Comparison of ENCODE assay signal across 29 cellular contexts in the genomic region with DNA sequence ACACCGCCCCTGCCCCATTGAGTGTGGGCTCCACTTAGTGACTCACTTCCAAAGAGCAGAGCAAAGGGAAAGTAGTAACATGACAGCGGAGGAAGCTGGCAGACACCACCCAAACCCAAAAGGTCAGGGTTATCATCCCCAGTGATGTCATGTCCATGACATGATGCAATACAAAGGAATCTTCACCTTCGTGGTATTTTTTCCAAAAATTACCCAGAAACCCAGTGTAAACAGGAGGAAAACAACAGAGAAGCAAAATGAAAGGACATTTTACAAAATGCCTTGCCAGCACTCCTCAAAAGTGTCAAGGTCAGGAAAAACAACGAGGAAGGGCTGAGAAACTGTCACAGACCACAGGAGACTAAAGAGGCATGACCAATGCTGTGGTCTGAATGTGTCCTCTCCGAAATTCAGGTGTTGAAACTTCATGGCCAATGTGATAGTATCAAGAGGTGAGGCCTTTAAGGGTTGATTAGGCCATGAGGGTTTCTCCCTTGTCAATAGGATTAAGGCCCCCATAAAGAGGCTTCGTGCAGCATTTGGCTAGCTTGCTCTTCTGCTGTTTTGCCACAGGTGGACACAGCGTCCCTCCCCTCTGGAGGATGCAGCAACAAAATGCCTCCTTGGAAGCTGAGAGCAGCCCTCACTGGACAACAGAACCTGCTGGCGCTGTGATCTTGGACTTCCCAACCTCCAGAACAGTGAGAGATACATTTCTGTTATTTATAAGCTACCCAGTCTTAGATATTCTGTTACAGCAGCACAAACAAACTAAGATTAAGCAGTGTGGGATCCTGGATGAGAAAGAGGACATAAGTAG. TPM values are rescaled to one million over a fixed set of nuclear protein-coding genes. Genes with fewer than 3 reads are reported as not detected.
DNase-seq lines count a peak whose midpoint lies in the region; ATAC-seq, FAIRE-seq and TF ChIP-seq lines count a peak whose summit lies in the region.
"Had no signal": no experiment of that assay in that cellular context is flagged by ENCODE, and none has a peak within 500 bp of the region (broad histone marks: within the 10 kb centered on the region; RNA-seq: fewer than 3 reads in every experiment).

No MANE protein-coding gene starts in this region.

- no peak for TF ChIP-seq RAD21 in GM12878 (IDR thresholded peaks at IDR 0.05; ENCODE audit: insufficient read depth, low read depth, low read length)

- no peak for TF ChIP-seq EP300 in GM12878 (IDR thresholded peaks at IDR 0.05; ENCODE audit: borderline replicate concordance in 1 of 2, control insufficient read depth in 1 of 2, low read depth in 2 of 2, low read length in 2 of 2)

- H4K8ac ChIP-seq in mesendoderm (ENCODE audit: low read depth, low read length): no peak overlapping the region

- H3F3A ChIP-seq in PC-9 (ENCODE audit: insufficient read depth, low read depth): no peaks in the 10 kb centered on the region

- in situ Hi-C loops in GM12878 (cut with MboI): no loop called here
- in situ Hi-C loops in G401 (cut with HindIII; ENCODE audit: low sequenced_read_pairs): no loop called here

- H3K56ac ChIP-seq in mesendoderm (ENCODE audit: low read length): no peak overlapping the region

- H3K4me1 ChIP-seq in PC-9 (replicated peaks; ENCODE audit: insufficient read depth) (peaks cover 23% of the 10 kb centered on the region), GM12878 (ENCODE audit: control insufficient read depth, insufficient read depth, low read length) (no peaks in the 10 kb centered on the region), mesendoderm (ENCODE audit: control insufficient read depth, low read depth, low read length) (no peaks in the 10 kb centered on the region)
- H3K4me1 ChIP-seq: colonic mucosa, pancreas, right lobe of liver, SJSA1 had no signal

- H3K27me3 Mint-ChIP-seq in activated CD4-positive, alpha-beta T cell treated with anti-CD3 and anti-CD28 coated beads for 36 hours: peaks cover 13% of the 10 kb centered on the region

- H3K27me3 ChIP-seq in PC-9 (ENCODE audit: insufficient read depth, low read depth): peaks cover 30% of the 10 kb centered on the region
- peaks cover 0 to 2% of the 10 kb centered on the region in 2 experiments; a peak in 1 of 4 replicates for H3K27me3 ChIP-seq in GM12878 (replicated peaks in 1 of 2; ENCODE audit: control insufficient read depth in 2 of 2, insufficient read depth in 2 of 2, low read length in 1 of 2)
- no peaks in the 10 kb centered on the region for H3K27me3 ChIP-seq in mesendoderm (ENCODE audit: insufficient read depth, low read length, poor library complexity)
- H3K27me3 ChIP-seq: brain microvascular endothelial cell, colonic mucosa, right lobe of liver had no signal

- no peaks in the 10 kb centered on the region for H3K9me2 ChIP-seq in PC-9 (ENCODE audit: insufficient read depth)

- intact Hi-C loops in activated CD4-positive, alpha-beta T cell treated with anti-CD3 and anti-CD28 coated beads for 36 hours (cut with DNase I, micrococcal nuclease): no loop called here
- intact Hi-C loops in PC-9 (cut with micrococcal nuclease; ENCODE audit: unreplicated experiment): no loop called here
- intact Hi-C loops in GM12878 (cut with micrococcal nuclease; ENCODE audit: unreplicated experiment): no loop called here

- H4K5ac ChIP-seq in mesendoderm (ENCODE audit: low read length): no peak overlapping the region

- H3K23ac ChIP-seq in mesendoderm (ENCODE audit: low read length): no peak overlapping the region

- no peak overlapping the region for H2BK120ac ChIP-seq in mesendoderm (ENCODE audit: low read depth, low read length)

- 34% methylated on average over 8 of the region's 8 CpGs for WGBS in GM12878 (ENCODE audit: insufficient coverage, insufficient replicate concordance, low lambda C conversion rate, missing lambda C conversion rate)
- no CpG with 5 or more reads among the region's 8 CpGs for WGBS in mesendoderm (ENCODE audit: extremely low coverage, insufficient coverage, low lambda C conversion rate)

- no peaks in the 10 kb centered on the region for H3K9me3 Mint-ChIP-seq in activated CD4-positive, alpha-beta T cell treated with anti-CD3 and anti-CD28 coated beads for 36 hours (ENCODE audit: low read depth)
- H3K9me3 Mint-ChIP-seq: activated naive CD8-positive, alpha-beta T cell treated with anti-CD3 and anti-CD28 coated beads, Interleukin-2, amount 10 ng/mL, durations not matched to agents 7 days and 5 days; CD8-positive, alpha-beta T cell; natural killer cell treated with Interleukin-12 subunit alpha and Interleukin-12 subunit beta and Interleukin-15 and Interleukin-18, amount 100 ng/mL, for 72 hours; type B pancreatic cell had no signal

- no peak overlapping the region for H2BK5ac ChIP-seq in mesendoderm (ENCODE audit: low read length)

- H2BK15ac ChIP-seq in mesendoderm (replicated peaks; ENCODE audit: low read depth): no peak overlapping the region

- peak overlapping the region; percentile 45 for H3K27ac Mint-ChIP-seq in activated CD4-positive, alpha-beta T cell treated with anti-CD3 and anti-CD28 coated beads for 36 hours
- H3K27ac Mint-ChIP-seq: activated naive CD8-positive, alpha-beta T cell treated with anti-CD3 and anti-CD28 coated beads, Interleukin-2, amount 10 ng/mL, durations not matched to agents 7 days and 5 days; CD8-positive, alpha-beta T cell; mesothelial cell of epicardium; natural killer cell treated with Interleukin-12 subunit alpha and Interleukin-12 subunit beta and Interleukin-15 and Interleukin-18, amount 100 ng/mL, for 72 hours; type B pancreatic cell had no signal

- H3K27ac ChIP-seq in PC-9 (peak overlapping the region; percentile 27), GM12878 (ENCODE audit: control insufficient read depth, insufficient read depth) (no peak overlapping the region), mesendoderm (ENCODE audit: low read depth, low read length) (no peak overlapping the region)
- H3K27ac ChIP-seq: brain microvascular endothelial cell, colonic mucosa, pancreas, right lobe of liver, SJSA1 had no signal

- H3K36me3 Mint-ChIP-seq in activated CD4-positive, alpha-beta T cell treated with anti-CD3 and anti-CD28 coated beads for 36 hours (ENCODE audit: low read depth): peaks cover 2% of the 10 kb centered on the region
- H3K36me3 Mint-ChIP-seq: activated naive CD8-positive, alpha-beta T cell treated with anti-CD3 and anti-CD28 coated beads, Interleukin-2, amount 10 ng/mL, durations not matched to agents 7 days and 5 days; CD8-positive, alpha-beta T cell; mesothelial cell of epicardium; natural killer cell treated with Interleukin-12 subunit alpha and Interleukin-12 subunit beta and Interleukin-15 and Interleukin-18, amount 100 ng/mL, for 72 hours; type B pancreatic cell had no signal

- TF ChIP-seq CTCF in PC-9 (conservative IDR thresholded peaks at IDR 0.05) (no peak), GM12878 (IDR thresholded peaks at IDR 0.05 in 2 of 3, conservative IDR thresholded peaks at IDR 0.05 in 1 of 3; ENCODE audit: control insufficient read depth in 2 of 3, extremely low read depth in 1 of 3, insufficient read depth in 1 of 3, low read depth in 3 of 3, low read length in 3 of 3) (no peak)

- no peak for DNase-seq in activated CD4-positive, alpha-beta T cell treated with anti-CD3 and anti-CD28 coated beads for 36 hours
- no peak for DNase-seq in activated CD4-positive, alpha-beta T cell treated with anti-CD3 and anti-CD28 coated beads for 48 hours
- DNase-seq in PC-9 (no peak), GM12878 (ENCODE audit: low read depth, low spot score) (no peak), mesendoderm (peak; percentile 3), DMS79 treated with DMSO at 0.1 percent for 48 hours (lab: John Stamatoyannopoulos, UW) (no peak), G401 (ENCODE audit: low spot score) (no peak)
- DNase-seq: 8988T; activated CD4-positive, CD25-positive, alpha-beta regulatory T cell; activated naive CD8-positive, alpha-beta T cell treated with anti-CD3 and anti-CD28 coated beads, Interleukin-2, amount 10 ng/mL, durations not matched to agents 7 days and 5 days; AML-193; brain microvascular endothelial cell; CD8-positive, alpha-beta T cell; colonic mucosa; DMS153; head of caudate nucleus; left colon; NCI-H2081 treated with DMSO at 0.1 percent for 48 hours; NCI-H446; pancreas; right lobe of liver had no signal

- no peak overlapping the region for H3K4me3 ChIP-seq in PC-9
- no peak overlapping the region for H3K4me3 ChIP-seq in GM12878
- H3K4me3 ChIP-seq in mesendoderm (ENCODE audit: low read length): no peak overlapping the region
- H3K4me3 ChIP-seq: colonic mucosa, pancreas, right lobe of liver, SJSA1 had no signal

- H2AK5ac ChIP-seq in mesendoderm (ENCODE audit: low read length): no peak overlapping the region

- no peaks in the 10 kb centered on the region for H3K36me3 ChIP-seq in PC-9 (ENCODE audit: low read depth)
- H3K36me3 ChIP-seq in GM12878 (ENCODE audit: control insufficient read depth in 2 of 2, insufficient read depth in 2 of 2, low read length in 1 of 2): no peaks in the 10 kb centered on the region
- no peaks in the 10 kb centered on the region for H3K36me3 ChIP-seq in mesendoderm (ENCODE audit: control insufficient read depth, insufficient read depth, low read length)
- H3K36me3 ChIP-seq: brain microvascular endothelial cell, colonic mucosa, pancreas, right lobe of liver, SJSA1 had no signal

- H3K9me3 ChIP-seq in PC-9 (ENCODE audit: insufficient read depth, low read depth) (no peaks in the 10 kb centered on the region), GM12878 (replicated peaks; ENCODE audit: control insufficient read depth, insufficient read depth, low read length) (no peaks in the 10 kb centered on the region; the same call in 2 of the 3 replicates)
- H3K9me3 ChIP-seq: colonic mucosa, pancreas, right lobe of liver, SJSA1 had no signal

- CTCF ChIA-PET in activated CD4-positive, alpha-beta T cell treated with anti-CD3 and anti-CD28 coated beads for 36 hours (lab: Charles Lee): no interaction called here
- CTCF ChIA-PET in PC-9 (lab: Charles Lee): no interaction called here
- CTCF ChIA-PET in GM12878 (lab: Yijun Ruan, JAX): interaction anchor here (1.2 kb wide), 1 partner anchor 10 kb away, joined by 3 read pairs; no protein-coding TSS in a partner anchor

- H3K4me2 ChIP-seq in PC-9: peak overlapping the region; percentile 40
- H3K4me2 ChIP-seq in GM12878 (ENCODE audit: control insufficient read depth, insufficient read depth): no peak overlapping the region
- no peak overlapping the region for H3K4me2 ChIP-seq in mesendoderm (ENCODE audit: low read length)

- H2AFZ ChIP-seq in PC-9: peak overlapping the region; percentile 15; the same call in 1 of the 2 replicates
- no peak overlapping the region for H2AFZ ChIP-seq in GM12878 (ENCODE audit: control insufficient read depth, low read depth, low read length)

- no peak overlapping the region for H3K18ac ChIP-seq in mesendoderm (ENCODE audit: low read length)

- POLR2A ChIA-PET in activated CD4-positive, alpha-beta T cell treated with anti-CD3 and anti-CD28 coated beads for 36 hours (lab: Charles Lee): no interaction called here
- POLR2A ChIA-PET in PC-9 (lab: Charles Lee; ENCODE audit: unreplicated experiment) (no interaction called here), GM12878 (lab: Charles Lee) (no interaction called here)

- peaks cover 4% of the 10 kb centered on the region for H3K4me1 Mint-ChIP-seq in activated CD4-positive, alpha-beta T cell treated with anti-CD3 and anti-CD28 coated beads for 36 hours
- H3K4me1 Mint-ChIP-seq: activated naive CD8-positive, alpha-beta T cell treated with anti-CD3 and anti-CD28 coated beads, Interleukin-2, amount 10 ng/mL, durations not matched to agents 7 days and 5 days had no signal

- FAIRE-seq in GM12878 (lab: Jason Lieb, UNC): no peak
- FAIRE-seq: GM12891, GM19239, pancreas had no signal

- no peak overlapping the region for H3K4ac ChIP-seq in mesendoderm (ENCODE audit: low read depth, low read length)

- H3K79me2 ChIP-seq in PC-9 (ENCODE audit: low read depth) (no peaks in the 10 kb centered on the region), GM12878 (ENCODE audit: control insufficient read depth, insufficient read depth, low read length) (no peaks in the 10 kb centered on the region), mesendoderm (ENCODE audit: control insufficient read depth, insufficient read depth, low read length) (no peaks in the 10 kb centered on the region)

- RAD21 ChIA-PET in GM12878 (lab: Charles Lee; ENCODE audit: unreplicated experiment): no interaction called here

- H3K4me3 Mint-ChIP-seq in activated CD4-positive, alpha-beta T cell treated with anti-CD3 and anti-CD28 coated beads for 36 hours: no peak overlapping the region
- H3K4me3 Mint-ChIP-seq: activated naive CD8-positive, alpha-beta T cell treated with anti-CD3 and anti-CD28 coated beads, Interleukin-2, amount 10 ng/mL, durations not matched to agents 7 days and 5 days; CD8-positive, alpha-beta T cell; mesothelial cell of epicardium; natural killer cell treated with Interleukin-12 subunit alpha and Interleukin-12 subunit beta and Interleukin-15 and Interleukin-18, amount 100 ng/mL, for 72 hours; type B pancreatic cell had no signal

- H4K20me1 ChIP-seq in PC-9 (ENCODE audit: insufficient read depth) (no peaks in the 10 kb centered on the region), GM12878 (ENCODE audit: control insufficient read depth, insufficient read depth) (no peaks in the 10 kb centered on the region)

- ATAC-seq in activated CD4-positive, alpha-beta T cell treated with anti-CD3 and anti-CD28 coated beads for 36 hours: peak; percentile 55
- peak; percentile 36 for ATAC-seq in GM12878
- no peak for ATAC-seq in GM18519 (IDR thresholded peaks at IDR 0.05; ENCODE audit: low FRiP score, unreplicated experiment)
- ATAC-seq: CD8-positive, alpha-beta T cell; left colon; pancreas had no signal

- H3K9ac ChIP-seq in GM12878 (ENCODE audit: control insufficient read depth, insufficient read depth, low read length) (no peak overlapping the region), mesendoderm (ENCODE audit: low read length) (no peak overlapping the region)

- H3K79me1 ChIP-seq in mesendoderm (ENCODE audit: low read length): no peaks in the 10 kb centered on the region

- SMC1A ChIA-PET in GM12878 (lab: Charles Lee; ENCODE audit: uncharacterized antibody, unreplicated experiment): interaction anchor here (1.7 kb wide), 1 partner anchor 84 kb away, joined by 4 read pairs; no protein-coding TSS in a partner anchor

- no peak for TF ChIP-seq POLR2A in GM12878 (IDR thresholded peaks at IDR 0.05; ENCODE audit: low read depth, low read length)

- BruUV-seq in PC-9 (replicated peaks; lab: Mats Ljungman, UMichigan) (no TSS peak), GM12878 (replicated peaks; lab: Mats Ljungman, UMichigan) (no TSS peak)

RNA-seq across cellular contexts. Expression of gene MED10, which starts 30.5 kb away (rescaled TPM):
- 10 to 100 TPM; 40.4 to 50.8 TPM for total RNA-seq in activated CD4-positive, alpha-beta T cell treated with anti-CD3 and anti-CD28 coated beads for 36 hours
- total RNA-seq in PC-9 (2021): 81.8 and 82.0 TPM in 2 replicates
- 59.0 and 62.7 TPM in 2 replicates for total RNA-seq in GM12878 (2013; cell fraction: nucleolus; rRNA removed)
- 20.3 and 28.6 TPM in 2 replicates for total RNA-seq in GM12878 (2014; rRNA removed)
- 19.4 and 21.2 TPM in 2 replicates for total RNA-seq in GM12878 (2014; rRNA removed; fragmentation: Illumina TruSeq; extraction: Trizol)
- 39.5 and 42.6 TPM in 2 replicates for total RNA-seq in GM12878 (2021)
- polyA plus RNA-seq in GM12878 (2011; ENCODE audit: low read depth): 49.6 TPM
- 56.0 and 60.3 TPM in 2 replicates for polyA plus RNA-seq in GM12878 (2011; rRNA removed)
- polyA plus RNA-seq in GM12878 (2011; cell fraction: cytosol; rRNA removed): 55.7 and 56.7 TPM in 2 replicates
- polyA plus RNA-seq in GM12878 (2011; cell fraction: nucleus; rRNA removed): 59.3 and 75.4 TPM in 2 replicates
- polyA plus RNA-seq in GM12878 (2012): 54.8 and 68.7 TPM in 2 replicates
- 36.4 and 43.7 TPM in 2 replicates for polyA plus RNA-seq in GM12878 (2014; fragmentation: Illumina TruSeq; extraction: Trizol)
- 10 to 100 TPM; 37.1 to 49.5 TPM for polyA plus RNA-seq in GM12878 (2014; fragmentation: Nextera tagmentation; extraction: Ambion mirVana)
- 53.1 and 54.8 TPM in 2 replicates for polyA plus RNA-seq in GM12878 (2014; rRNA removed)
- polyA plus RNA-seq in GM12878 (2016; fragmentation: Nextera tagmentation; extraction: Ambion mirVana): 100 to 1,000 TPM; 103 to 111 TPM
- 19.0 and 19.3 TPM in 2 replicates for polyA minus RNA-seq in GM12878 (2011; rRNA and poly(A)+ RNA removed)
- 8.3 and 14.7 TPM in 2 replicates for polyA minus RNA-seq in GM12878 (2011; cell fraction: cytosol; rRNA and poly(A)+ RNA removed)
- polyA minus RNA-seq in GM12878 (2011; cell fraction: nucleus; rRNA and poly(A)+ RNA removed): 54.4 and 77.1 TPM in 2 replicates
- polyA plus RNA-seq in mesendoderm (2013, experiment 1 of 2): 35.8 TPM
- polyA plus RNA-seq in mesendoderm (2013, experiment 2 of 2): 35.3 TPM
- total RNA-seq in G401 (2014; rRNA removed; shearing (Covaris generic)): 25.4 and 34.6 TPM in 2 replicates

RNA-seq across cellular contexts. Expression of gene UBE2QL1, which starts 39.8 kb away (rescaled TPM):
- not detected for total RNA-seq in activated CD4-positive, alpha-beta T cell treated with anti-CD3 and anti-CD28 coated beads for 36 hours
- total RNA-seq in PC-9 (2021) (not detected in 2 replicates), GM12878 (2014; rRNA removed) (not detected in 2 replicates), GM12878 (2014; rRNA removed; fragmentation: Illumina TruSeq; extraction: Trizol) (0.04 TPM in 1 of 2 replicates, not detected in the other), GM12878 (2021) (0.05 TPM in 1 of 2 replicates, not detected in the other)
- 0.27 and 0.29 TPM in 2 replicates for total RNA-seq in GM12878 (2013; cell fraction: nucleolus; rRNA removed)
- polyA plus RNA-seq in GM12878 (2011; ENCODE audit: low read depth): 0.21 TPM
- polyA plus RNA-seq in GM12878 (2011; rRNA removed) (0.49 and 0.62 TPM in 2 replicates), GM12878 (2014; fragmentation: Illumina TruSeq; extraction: Trizol) (0.03 TPM in 1 of 2 replicates, not detected in the other), GM12878 (2014; fragmentation: Nextera tagmentation; extraction: Ambion mirVana) (under 1 TPM in 1 of 2 experiments, not detected in 1; 0.04 TPM), GM12878 (2014; rRNA removed) (0.06 TPM in 1 of 2 replicates, not detected in the other), GM12878 (2016; fragmentation: Nextera tagmentation; extraction: Ambion mirVana) (not detected)
- 0.52 and 0.75 TPM in 2 replicates for polyA plus RNA-seq in GM12878 (2011; cell fraction: cytosol; rRNA removed)
- polyA plus RNA-seq in GM12878 (2011; cell fraction: nucleus; rRNA removed): 0.47 and 0.52 TPM in 2 replicates
- polyA plus RNA-seq in GM12878 (2012): 0.30 and 0.73 TPM in 2 replicates
- 0.46 and 0.51 TPM in 2 replicates for polyA minus RNA-seq in GM12878 (2011; rRNA and poly(A)+ RNA removed)
- not detected in 2 replicates for polyA minus RNA-seq in GM12878 (2011; cell fraction: cytosol; rRNA and poly(A)+ RNA removed)
- 0.24 and 0.38 TPM in 2 replicates for polyA minus RNA-seq in GM12878 (2011; cell fraction: nucleus; rRNA and poly(A)+ RNA removed)
- polyA plus RNA-seq in mesendoderm (2013, experiment 1 of 2): 0.32 TPM
- polyA plus RNA-seq in mesendoderm (2013, experiment 2 of 2): 0.36 TPM
- not detected in 2 replicates for total RNA-seq in G401 (2014; rRNA removed; shearing (Covaris generic))
- total RNA-seq: activated naive CD8-positive, alpha-beta T cell treated with anti-CD3 and anti-CD28 coated beads, Interleukin-2, amount 10 ng/mL, durations not matched to agents 7 days and 5 days; natural killer cell treated with Interleukin-12 subunit alpha and Interleukin-12 subunit beta and Interleukin-15 and Interleukin-18, amount 100 ng/mL, for 72 hours; SJSA1; T-helper 2 cell treated with Interferon-gamma antibody and Interleukin-4, amounts not matched to agents 100 ng/mL and 5 ng/mL, for 36 hours had no signal
